30 cellular contexts compared by ENCODE assay signal in genomic region chr7:98199131-98199530, GRCh38. TPM values are rescaled to one million over a fixed set of nuclear protein-coding genes. Genes with fewer than 3 reads are reported as not detected.
DNase-seq lines count a peak whose midpoint lies in the region; ATAC-seq and TF ChIP-seq lines count a peak whose summit lies in the region.
"Had no signal": no experiment of that assay in that cellular context is flagged by ENCODE, and none has a peak within 500 bp of the region (broad histone marks: within the 10 kb centered on the region; RNA-seq: fewer than 3 reads in every experiment).

No MANE protein-coding gene starts in this region.

- POLR2A ChIA-PET in naive thymus-derived CD4-positive, alpha-beta T cell (lab: Charles Lee): interaction anchor here (1.2 kb wide), 1 partner anchor 52 kb away, joined by 8 read pairs; no protein-coding TSS in a partner anchor

- H3K4me1 ChIP-seq in naive thymus-derived CD4-positive, alpha-beta T cell (ENCODE audit: control insufficient read depth in 2 of 2, insufficient read depth in 2 of 2, low read length in 2 of 2): peaks cover 21 to 39% of the 10 kb centered on the region in 2 donors

- H3K4me3 Mint-ChIP-seq in activated naive CD4-positive, alpha-beta T cell treated with anti-CD3 and anti-CD28 coated beads, Interleukin-2, amount 50 U/mL, for 24 hours: no peak overlapping the region
- no peak overlapping the region for H3K4me3 Mint-ChIP-seq in activated naive CD4-positive, alpha-beta T cell treated with anti-CD3 and anti-CD28 coated beads, Interleukin-2, amount 10 ng/mL, durations not matched to agents 7 days and 5 days
- H3K4me3 Mint-ChIP-seq in naive thymus-derived CD4-positive, alpha-beta T cell: peak overlapping the region in 2 of 10 donors; percentile 9 to 15
- H3K4me3 Mint-ChIP-seq in progenitor cell of endocrine pancreas (ENCODE audit: low read depth): no peak overlapping the region
- H3K4me3 Mint-ChIP-seq: CD4-positive, alpha-beta memory T cell had no signal

- H3K36me3 Mint-ChIP-seq in activated naive CD4-positive, alpha-beta T cell treated with anti-CD3 and anti-CD28 coated beads, Interleukin-2, amount 50 U/mL, for 24 hours: peaks cover 11% of the 10 kb centered on the region
- peaks cover 28% of the 10 kb centered on the region for H3K36me3 Mint-ChIP-seq in activated naive CD4-positive, alpha-beta T cell treated with anti-CD3 and anti-CD28 coated beads, Interleukin-2, amount 10 ng/mL, durations not matched to agents 7 days and 5 days
- H3K36me3 Mint-ChIP-seq in naive thymus-derived CD4-positive, alpha-beta T cell: peaks cover 14 to 44% (median 21%) of the 10 kb centered on the region in 5 donors
- peaks cover 25% of the 10 kb centered on the region for H3K36me3 Mint-ChIP-seq in progenitor cell of endocrine pancreas (ENCODE audit: insufficient read depth)

- TF ChIP-seq CTCF in astrocyte of the spinal cord (IDR thresholded peaks at IDR 0.05; ENCODE audit: low read depth, low read length) (no peak), progenitor cell of endocrine pancreas (IDR thresholded peaks at IDR 0.05; ENCODE audit: unreplicated experiment) (no peak)

- H3K9me3 Mint-ChIP-seq in activated naive CD4-positive, alpha-beta T cell treated with anti-CD3 and anti-CD28 coated beads, Interleukin-2, amount 50 U/mL, for 24 hours: no peaks in the 10 kb centered on the region
- H3K9me3 Mint-ChIP-seq in activated naive CD4-positive, alpha-beta T cell treated with anti-CD3 and anti-CD28 coated beads, Interleukin-2, amount 10 ng/mL, durations not matched to agents 7 days and 5 days: peaks cover 3% of the 10 kb centered on the region
- H3K9me3 Mint-ChIP-seq in naive thymus-derived CD4-positive, alpha-beta T cell: peaks cover 0 to 8% (median 4%) of the 10 kb centered on the region in 11 donors
- peaks cover 3% of the 10 kb centered on the region for H3K9me3 Mint-ChIP-seq in progenitor cell of endocrine pancreas (ENCODE audit: low read depth)

- peaks cover 48% of the 10 kb centered on the region for H3K4me1 Mint-ChIP-seq in activated naive CD4-positive, alpha-beta T cell treated with anti-CD3 and anti-CD28 coated beads, Interleukin-2, amount 50 U/mL, for 24 hours
- H3K4me1 Mint-ChIP-seq in activated naive CD4-positive, alpha-beta T cell treated with anti-CD3 and anti-CD28 coated beads, Interleukin-2, amount 10 ng/mL, durations not matched to agents 7 days and 5 days: peaks cover 47% of the 10 kb centered on the region
- H3K4me1 Mint-ChIP-seq in naive thymus-derived CD4-positive, alpha-beta T cell: peaks cover 32 to 63% (median 52%) of the 10 kb centered on the region in 7 donors
- no peaks in the 10 kb centered on the region for H3K4me1 Mint-ChIP-seq in progenitor cell of endocrine pancreas (ENCODE audit: low read depth)

- peaks cover 0 to 14% (median 5%) of the 10 kb centered on the region in 3 experiments for H3K36me3 ChIP-seq in naive thymus-derived CD4-positive, alpha-beta T cell (ENCODE audit: control insufficient read depth in 2 of 3, insufficient read depth in 3 of 3, low read length in 3 of 3)
- H3K36me3 ChIP-seq: SJCRH30 had no signal

- ATAC-seq in naive thymus-derived CD4-positive, alpha-beta T cell: no peak
- no peak for ATAC-seq in GM21515 (IDR thresholded peaks at IDR 0.05; ENCODE audit: unreplicated experiment)
- no peak for ATAC-seq in HG03521 (IDR thresholded peaks at IDR 0.05; ENCODE audit: unreplicated experiment)
- ATAC-seq: HepG2, K562, Right ventricle myocardium inferior, SK-N-SH treated with all-trans-retinoic acid at 6 μM for 48 hours had no signal

- no peak overlapping the region for H3K4me3 ChIP-seq in astrocyte of the spinal cord (ENCODE audit: low read depth, low read length)
- no peak overlapping the region for H3K4me3 ChIP-seq in naive thymus-derived CD4-positive, alpha-beta T cell (ENCODE audit: low read length)
- H3K4me3 ChIP-seq: BLaER1 treated with 17β-estradiol and CSF1 and Interleukin-3, amounts not matched to agents 10 nM and 100 nM; K562; PC-9; SJCRH30 had no signal

- no peaks in the 10 kb centered on the region for H3K27me3 Mint-ChIP-seq in activated naive CD4-positive, alpha-beta T cell treated with anti-CD3 and anti-CD28 coated beads, Interleukin-2, amount 50 U/mL, for 24 hours
- H3K27me3 Mint-ChIP-seq in activated naive CD4-positive, alpha-beta T cell treated with anti-CD3 and anti-CD28 coated beads, Interleukin-2, amount 10 ng/mL, durations not matched to agents 7 days and 5 days: no peaks in the 10 kb centered on the region
- H3K27me3 Mint-ChIP-seq in naive thymus-derived CD4-positive, alpha-beta T cell: no peaks in the 10 kb centered on the region
- H3K27me3 Mint-ChIP-seq in progenitor cell of endocrine pancreas: no peaks in the 10 kb centered on the region
- H3K27me3 Mint-ChIP-seq: CD4-positive, alpha-beta memory T cell had no signal

- CTCF ChIA-PET in activated naive CD4-positive, alpha-beta T cell treated with anti-CD3 and anti-CD28 coated beads, Interleukin-2, amount 10 ng/mL, durations not matched to agents 7 days and 5 days (lab: Charles Lee): no interaction called here
- CTCF ChIA-PET in naive thymus-derived CD4-positive, alpha-beta T cell (lab: Charles Lee): no interaction called here

- intact Hi-C loops in naive thymus-derived CD4-positive, alpha-beta T cell (cut with micrococcal nuclease): no loop called here

- H3K27ac ChIP-seq in naive thymus-derived CD4-positive, alpha-beta T cell (ENCODE audit: low read depth, low read length): no peak overlapping the region
- H3K27ac ChIP-seq: BLaER1 treated with 17β-estradiol and CSF1 and Interleukin-3, amounts not matched to agents 10 nM and 100 nM; PC-9; SJCRH30 had no signal

- no peaks in the 10 kb centered on the region for H3K27me3 ChIP-seq in naive thymus-derived CD4-positive, alpha-beta T cell (ENCODE audit: control insufficient read depth in 2 of 2, insufficient read depth in 2 of 2, low read length in 2 of 2)
- H3K27me3 ChIP-seq: SJCRH30 had no signal

- no peak for DNase-seq in activated naive CD4-positive, alpha-beta T cell treated with anti-CD3 and anti-CD28 coated beads, Interleukin-2, amount 10 ng/mL, durations not matched to agents 7 days and 5 days
- DNase-seq in HCEC 1CT: peak; percentile 10
- peak; percentile 19 for DNase-seq in astrocyte of the spinal cord (ENCODE audit: low read depth, low spot score)
- no peak for DNase-seq in naive thymus-derived CD4-positive, alpha-beta T cell
- DNase-seq in progenitor cell of endocrine pancreas (ENCODE audit: low spot score, unreplicated experiment): no peak
- DNase-seq: 8988T; CD4-positive, alpha-beta memory T cell; COR-L47; DMS53; GF-D8; Kasumi-1; NCI-H2029; NCI-H446; NCI-H524 treated with DMSO at 0.1 percent for 48 hours; NCI-H82; NK-92 treated with Interleukin-12 subunit alpha and Interleukin-12 subunit beta, amount 100 ng/mL, for 24 hours; PC-9; SJCRH30 had no signal

- in situ Hi-C loops in astrocyte of the spinal cord (cut with HindIII; ENCODE audit: low sequenced_read_pairs): no loop called here

- H3K27ac Mint-ChIP-seq in activated naive CD4-positive, alpha-beta T cell treated with anti-CD3 and anti-CD28 coated beads, Interleukin-2, amount 50 U/mL, for 24 hours: peak overlapping the region; percentile 53
- H3K27ac Mint-ChIP-seq in activated naive CD4-positive, alpha-beta T cell treated with anti-CD3 and anti-CD28 coated beads, Interleukin-2, amount 10 ng/mL, durations not matched to agents 7 days and 5 days: no peak overlapping the region
- peak overlapping the region in 5 of 9 donors; percentile 28 to 76 (median 61) for H3K27ac Mint-ChIP-seq in naive thymus-derived CD4-positive, alpha-beta T cell
- no peak overlapping the region for H3K27ac Mint-ChIP-seq in progenitor cell of endocrine pancreas

- no peaks in the 10 kb centered on the region for H3K9me3 ChIP-seq in naive thymus-derived CD4-positive, alpha-beta T cell (ENCODE audit: control insufficient read depth in 2 of 3, low read length in 3 of 3)
- H3K9me3 ChIP-seq: SJCRH30 had no signal

RNA-seq across cellular contexts. Expression of gene BHLHA15, which starts 12.1 kb away (rescaled TPM):
- total RNA-seq in naive thymus-derived CD4-positive, alpha-beta T cell: under 1 TPM in 2 of 5 experiments, not detected in 3; 0.39 to 0.80 TPM
- polyA plus RNA-seq in naive thymus-derived CD4-positive, alpha-beta T cell: not detected
- total RNA-seq in progenitor cell of endocrine pancreas: 0.57 and 1.7 TPM in 2 replicates
- total RNA-seq: CD4-positive, alpha-beta memory T cell; H4; HT1080; M059J; Right ventricle myocardium inferior; SJCRH30 had no signal
- polyA plus RNA-seq: AG04450; CD4-positive, alpha-beta memory T cell had no signal

RNA-seq across cellular contexts. Expression of gene TECPR1, which starts 52.9 kb away (rescaled TPM):
- 100 to 1,000 TPM in 4 of 5 experiments, 10 to 100 TPM in 1; 82.4 to 203 (median 134) TPM for total RNA-seq in naive thymus-derived CD4-positive, alpha-beta T cell
- polyA plus RNA-seq in naive thymus-derived CD4-positive, alpha-beta T cell: 10 to 100 TPM; 21.0 to 32.3 TPM
- 40.8 and 41.6 TPM in 2 replicates for total RNA-seq in progenitor cell of endocrine pancreas

Comparison
In these comparisons a context has a peak if more than half of its experiments do, and no peak if none do; other contexts are left out.
1. H3K27ac Mint-ChIP-seq: peak in activated naive CD4-positive, alpha-beta T cell treated with anti-CD3 and anti-CD28 coated beads, Interleukin-2, amount 50 U/mL, for 24 hours (single experiment) and naive thymus-derived CD4-positive, alpha-beta T cell (5 of 9); none in activated naive CD4-positive, alpha-beta T cell treated with anti-CD3 and anti-CD28 coated beads, Interleukin-2, amount 10 ng/mL, durations not matched to agents 7 days and 5 days (single experiment) and progenitor cell of endocrine pancreas (single experiment).
2. DNase-seq: peak in HCEC 1CT (single experiment) and astrocyte of the spinal cord (single experiment); none in activated naive CD4-positive, alpha-beta T cell treated with anti-CD3 and anti-CD28 coated beads, Interleukin-2, amount 10 ng/mL, durations not matched to agents 7 days and 5 days (single experiment), naive thymus-derived CD4-positive, alpha-beta T cell (0 of 9) and progenitor cell of endocrine pancreas (single experiment).